Comparison of ENCODE assay signal across 8 cellular contexts in the genomic region with DNA sequence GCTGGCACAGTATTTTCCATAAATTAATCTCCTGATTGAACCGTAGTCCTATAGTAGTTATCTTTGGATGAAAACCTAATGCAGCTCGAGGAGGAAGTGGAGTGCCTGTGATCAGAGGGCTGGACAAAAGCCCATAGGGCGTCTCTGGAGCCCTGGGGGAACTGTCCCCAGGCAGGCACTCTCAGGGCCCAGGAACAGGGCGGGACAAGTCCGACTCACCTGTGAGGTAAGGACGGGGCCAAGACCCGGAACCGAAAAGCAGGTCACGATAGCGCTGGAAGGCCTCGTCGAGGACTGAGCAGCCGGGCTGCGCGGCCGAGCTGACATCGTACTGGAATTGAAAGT. TPM values are rescaled to one million over a fixed set of nuclear protein-coding genes. Genes with fewer than 3 reads are reported as not detected.
A peak's percentile ranks its signal among the peaks of the same experiment; 100 is the strongest.
DNase-seq lines count a peak whose midpoint lies in the region; ATAC-seq and TF ChIP-seq lines count a peak whose summit lies in the region.

No MANE protein-coding gene starts in this region.

- H3K27ac ChIP-seq in IMR-90 (ENCODE audit: insufficient read depth, low read length) (peak overlapping the region; percentile 73), brain microvascular endothelial cell (peak overlapping the region; percentile 61), subcutaneous abdominal adipose tissue (ENCODE audit: low read depth, low read length) (peak overlapping the region; percentile 84)

- peak overlapping the region; percentile 92 for H3K14ac ChIP-seq in IMR-90 (replicated peaks; ENCODE audit: low read depth, low read length)

- peak overlapping the region; percentile 66 for H2BK120ac ChIP-seq in IMR-90 (ENCODE audit: low read depth, low read length)

- H3K9me3 ChIP-seq in IMR-90 (ENCODE audit: control insufficient read depth, insufficient read depth, low read length) (no peaks in the 10 kb centered on the region), subcutaneous abdominal adipose tissue (ENCODE audit: control insufficient read depth in 5 of 5, low read length in 5 of 5) (no peaks in the 10 kb centered on the region)

- H3K36me3 ChIP-seq in GM06990 (ENCODE audit: control insufficient read depth, insufficient read depth, low read length): peaks cover 5% of the 10 kb centered on the region
- H3K36me3 ChIP-seq in IMR-90 (ENCODE audit: control insufficient read depth, insufficient read depth, low read length): 0 out of 2 replicates have a peak, but pooled peaks cover 3% of the 10 kb centered on the region
- H3K36me3 ChIP-seq in brain microvascular endothelial cell (replicated peaks): no peaks in the 10 kb centered on the region
- peaks cover 0 to 7% (median 2%) of the 10 kb centered on the region in 5 donors for H3K36me3 ChIP-seq in subcutaneous abdominal adipose tissue (ENCODE audit: control insufficient read depth in 5 of 5, insufficient read depth in 5 of 5, low read length in 5 of 5)

- peak overlapping the region; percentile 64 for H3K4me2 ChIP-seq in IMR-90 (ENCODE audit: low read depth, low read length)

- TF ChIP-seq RAD21 in IMR-90 (IDR thresholded peaks at IDR 0.05; ENCODE audit: low read length): no peak

- dilution Hi-C loops in IMR-90 (cut with HindIII; ENCODE audit: low sequenced_read_pairs, unreplicated experiment): no loop called here

- peak overlapping the region; percentile 91 for H3K4ac ChIP-seq in IMR-90 (ENCODE audit: low read depth, low read length)

- H2BK15ac ChIP-seq in IMR-90 (ENCODE audit: low read depth, low read length): peak overlapping the region; percentile 17; the same call in 1 of the 3 replicates

- no peak for TF ChIP-seq POLR2A in IMR-90 (IDR thresholded peaks at IDR 0.05; ENCODE audit: low read depth, low read length)

- in situ Hi-C loops in IMR-90 (cut with MboI; ENCODE audit: low sequenced_read_pairs): no loop called here
- in situ Hi-C loops in brain microvascular endothelial cell (cut with HindIII; ENCODE audit: low pct_ligation_motif_present, low sequenced_read_pairs): no loop called here

- ATAC-seq in GM21619 (IDR thresholded peaks at IDR 0.05; ENCODE audit: unreplicated experiment) (peak; percentile 38), IMR-90 (ENCODE audit: low read depth) (no peak; the same call in none of the 2 replicates), left lobe of liver (peak; percentile 75)

- peak overlapping the region; percentile 98 for H2AFZ ChIP-seq in IMR-90 (replicated peaks; ENCODE audit: low read length, poor library complexity)

- TF ChIP-seq CTCF in GM06990 (IDR thresholded peaks at IDR 0.05; ENCODE audit: insufficient read depth, low read length, poor library complexity, severe bottlenecking): no peak
- TF ChIP-seq CTCF in IMR-90 (conservative IDR thresholded peaks at IDR 0.05; ENCODE audit: low read depth, low read length): no peak
- TF ChIP-seq CTCF in brain microvascular endothelial cell (IDR thresholded peaks at IDR 0.05; ENCODE audit: low read depth, low read length, missing control alignments): no peak

- H3K4me1 ChIP-seq in IMR-90 (ENCODE audit: control insufficient read depth, insufficient read depth, low read length): no peaks in the 10 kb centered on the region
- H3K4me1 ChIP-seq in subcutaneous abdominal adipose tissue (ENCODE audit: control insufficient read depth in 5 of 5, insufficient read depth in 5 of 5, low read length in 5 of 5): peaks cover 2 to 63% (median 39%) of the 10 kb centered on the region in 5 donors

- CTCF ChIA-PET in IMR-90 (lab: Yijun Ruan, JAX): interaction anchor here (1.3 kb wide), 1 partner anchor 158 kb away, joined by 3 read pairs; no protein-coding TSS in a partner anchor

- peak overlapping the region; percentile 26; the same call in 1 of the 2 replicates for H2AK5ac ChIP-seq in IMR-90 (ENCODE audit: low read depth, low read length)

- peak overlapping the region; percentile 74 for H4K91ac ChIP-seq in IMR-90 (ENCODE audit: insufficient read depth, low read depth, low read length)

- H3K9ac ChIP-seq in IMR-90 (ENCODE audit: low read depth, low read length) (peak overlapping the region; percentile 76), subcutaneous abdominal adipose tissue (ENCODE audit: low read length in 5 of 5) (peak overlapping the region; percentile 82 to 99 (median 92))

- peak overlapping the region; percentile 80 for H4K5ac ChIP-seq in IMR-90 (ENCODE audit: low read depth, low read length)

- DNase-seq in GM06990 (ENCODE audit: extremely low read depth, insufficient read length) (no peak), IMR-90 (no peak), brain microvascular endothelial cell (no peak), left lobe of liver (ENCODE audit: low spot score) (no peak), NCI-H2107 (lab: John Stamatoyannopoulos, UW) (no peak), GM19238 (ENCODE audit: insufficient read length, low spot score) (no peak)

- H2AK9ac ChIP-seq in IMR-90 (replicated peaks; ENCODE audit: low read depth, low read length, poor library complexity): peak overlapping the region; percentile 48

- H3K27me3 ChIP-seq in GM06990 (replicated peaks; ENCODE audit: control insufficient read depth, insufficient read depth, low read length): no peaks in the 10 kb centered on the region
- H3K27me3 ChIP-seq in IMR-90 (ENCODE audit: control insufficient read depth, insufficient read depth, low read length): peaks cover 2% of the 10 kb centered on the region
- H3K27me3 ChIP-seq in brain microvascular endothelial cell (replicated peaks): no peaks in the 10 kb centered on the region
- H3K27me3 ChIP-seq in subcutaneous abdominal adipose tissue (ENCODE audit: control insufficient read depth in 5 of 5, insufficient read depth in 4 of 5, low read length in 5 of 5): no peaks in the 10 kb centered on the region

- peak overlapping the region; percentile 50; the same call in 1 of the 2 replicates for H3K56ac ChIP-seq in IMR-90 (ENCODE audit: extremely low read depth, insufficient read depth, low read length)

- H3K4me3 ChIP-seq in GM06990 (replicated peaks; ENCODE audit: low read depth, low read length) (peak overlapping the region; percentile 95), IMR-90 (ENCODE audit: insufficient read depth, low read depth, low read length) (peak overlapping the region; percentile 73), brain microvascular endothelial cell (ENCODE audit: low read depth, low read length) (peak overlapping the region; percentile 93), subcutaneous abdominal adipose tissue (ENCODE audit: low read depth in 1 of 5, low read length in 5 of 5) (peak overlapping the region; percentile 74 to 97 (median 89))

- H2BK20ac ChIP-seq in IMR-90 (ENCODE audit: low read depth, low read length): peak overlapping the region; percentile 16; the same call in 1 of the 2 replicates

- intact Hi-C loops in IMR-90 (cut with micrococcal nuclease): no loop called here

- peak overlapping the region; percentile 20 for H2BK5ac ChIP-seq in IMR-90 (ENCODE audit: low read depth, low read length, poor library complexity, severe bottlenecking)

- H3K23ac ChIP-seq in IMR-90 (ENCODE audit: low read depth, low read length): peak overlapping the region; percentile 88

- peaks cover 21 to 44% of the 10 kb centered on the region in 2 experiments; a peak in 3 of 4 replicates for H3K79me1 ChIP-seq in IMR-90 (ENCODE audit: low read depth in 1 of 2, low read length in 2 of 2)

- POLR2A ChIA-PET in IMR-90 (lab: Charles Lee; ENCODE audit: unreplicated experiment): no interaction called here

- H4K8ac ChIP-seq in IMR-90 (ENCODE audit: low read depth in 2 of 2, low read length in 2 of 2): peak overlapping the region; percentile 90 to 98

- 0% methylated on average over 13 of the region's 17 CpGs; no CpG with 5 or more reads in 1 of the 2 experiments for WGBS in IMR-90 (ENCODE audit: extremely low coverage in 2 of 2, insufficient read length in 1 of 2), 2 experiments

- H3K18ac ChIP-seq in IMR-90 (ENCODE audit: low read depth, low read length): peak overlapping the region; percentile 11; the same call in 1 of the 2 replicates

- H3K9me1 ChIP-seq in IMR-90 (ENCODE audit: insufficient read depth, low read length): 0 out of 2 replicates have a peak, but pooled peaks cover 2% of the 10 kb centered on the region

- 0 out of 2 replicates have a peak, but pooled peaks cover 5% of the 10 kb centered on the region for H4K20me1 ChIP-seq in IMR-90 (ENCODE audit: insufficient read depth, low read length)

- TSS peak; percentile 43 for BruUV-seq in IMR-90 (replicated peaks; lab: Mats Ljungman, UMichigan)

TF ChIP-seq in IMR-90, 13 proteins besides CTCF, POLR2A, EP300 and RAD21:
- TF ChIP-seq FOS (IDR thresholded peaks at IDR 0.05; ENCODE audit: low read depth, low read length): no peak
- TF ChIP-seq, protein P1, sequence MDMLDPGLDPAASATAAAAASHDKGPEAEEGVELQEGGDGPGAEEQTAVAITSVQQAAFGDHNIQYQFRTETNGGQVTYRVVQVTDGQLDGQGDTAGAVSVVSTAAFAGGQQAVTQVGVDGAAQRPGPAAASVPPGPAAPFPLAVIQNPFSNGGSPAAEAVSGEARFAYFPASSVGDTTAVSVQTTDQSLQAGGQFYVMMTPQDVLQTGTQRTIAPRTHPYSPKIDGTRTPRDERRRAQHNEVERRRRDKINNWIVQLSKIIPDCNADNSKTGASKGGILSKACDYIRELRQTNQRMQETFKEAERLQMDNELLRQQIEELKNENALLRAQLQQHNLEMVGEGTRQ (IDR thresholded peaks at IDR 0.05; ENCODE audit: low read depth, low read length): no peak
- no peak for TF ChIP-seq CHD1 (IDR thresholded peaks at IDR 0.05; ENCODE audit: low read depth, low read length)
- no peak for TF ChIP-seq MAZ (IDR thresholded peaks at IDR 0.05; ENCODE audit: borderline replicate concordance, low read depth, low read length)
- TF ChIP-seq CEBPB (IDR thresholded peaks at IDR 0.05; ENCODE audit: low read depth, low read length): no peak
- TF ChIP-seq MXI1 (IDR thresholded peaks at IDR 0.05; ENCODE audit: borderline replicate concordance, low read depth, low read length): no peak

RNA-seq across cellular contexts. Expression of a gene that starts 0.3 kb away (rescaled TPM):
- total RNA-seq in IMR-90 (2012; rRNA removed) (17.5 and 19.4 TPM in 2 replicates), left lobe of liver (49.4 TPM)
- polyA plus RNA-seq in IMR-90 (2012; rRNA removed): 103 and 115 TPM in 2 replicates
- 63.3 and 67.6 TPM in 2 replicates for polyA plus RNA-seq in IMR-90 (2012; cell fraction: cytosol; rRNA removed)
- polyA plus RNA-seq in IMR-90 (2012; cell fraction: nucleus; rRNA removed; ENCODE audit: low replicate concordance): 96.3 and 166 TPM in 2 replicates

RNA-seq across cellular contexts. Expression of a gene that starts 22.6 kb away (rescaled TPM):
- total RNA-seq in IMR-90 (2012; rRNA removed): not detected in 2 replicates
- polyA plus RNA-seq in IMR-90 (2012; rRNA removed): not detected in 2 replicates
- polyA plus RNA-seq in IMR-90 (2012; cell fraction: cytosol; rRNA removed): not detected in 2 replicates
- polyA plus RNA-seq in IMR-90 (2012; cell fraction: nucleus; rRNA removed; ENCODE audit: low replicate concordance): not detected in 2 replicates
- total RNA-seq in left lobe of liver: not detected

RNA-seq across cellular contexts. Expression of a gene that starts 55.5 kb away (rescaled TPM):
- total RNA-seq in IMR-90 (2012; rRNA removed): not detected in 2 replicates
- 0.06 and 0.07 TPM in 2 replicates for polyA plus RNA-seq in IMR-90 (2012; rRNA removed)
- polyA plus RNA-seq in IMR-90 (2012; cell fraction: cytosol; rRNA removed): not detected in 2 replicates
- 0.65 and 0.78 TPM in 2 replicates for polyA plus RNA-seq in IMR-90 (2012; cell fraction: nucleus; rRNA removed; ENCODE audit: low replicate concordance)
- 0.65 TPM for total RNA-seq in left lobe of liver
